Comparison of ENCODE assay signal across 8 cellular contexts in the genomic region with DNA sequence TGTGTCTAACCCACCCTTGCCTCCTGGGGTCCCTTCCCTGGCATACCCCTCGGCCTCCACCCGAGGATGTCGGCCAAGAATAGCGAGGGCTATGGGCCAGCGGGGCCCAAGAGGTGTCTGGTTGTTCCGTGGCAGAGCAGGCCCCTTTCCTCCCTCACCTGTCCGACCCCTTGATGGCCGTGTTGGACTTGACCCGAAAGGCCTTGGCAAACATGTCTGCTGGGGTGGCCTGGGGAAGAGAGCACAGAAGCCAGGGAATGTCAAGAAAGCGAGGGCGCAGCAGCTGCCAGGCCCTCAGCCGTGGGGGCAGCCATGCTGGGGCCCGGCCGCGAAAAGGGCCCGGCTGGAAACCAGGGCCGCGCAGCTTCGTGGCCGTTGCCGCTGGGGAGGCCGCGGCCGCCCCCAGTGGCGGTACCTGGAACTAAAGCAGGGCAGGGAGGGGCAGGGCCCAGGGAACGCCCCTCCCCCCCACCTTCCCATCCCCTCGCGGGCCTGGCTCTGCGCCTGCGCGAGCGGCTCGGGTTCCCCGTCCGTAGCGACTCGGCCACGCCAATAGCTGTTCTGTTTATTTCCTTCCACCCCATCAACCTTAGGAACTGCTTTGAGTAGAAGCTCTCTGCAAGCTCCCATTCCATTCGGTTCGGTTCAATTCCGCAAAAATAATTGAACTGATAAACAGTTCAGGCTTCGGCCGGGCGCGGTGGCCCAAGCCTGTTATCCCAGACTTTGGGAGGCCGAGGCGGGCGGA. TPM values are rescaled to one million over a fixed set of nuclear protein-coding genes. Genes with fewer than 3 reads are reported as not detected.
DNase-seq lines count a peak whose midpoint lies in the region; ATAC-seq, FAIRE-seq and TF ChIP-seq lines count a peak whose summit lies in the region.

A gene with protein sequence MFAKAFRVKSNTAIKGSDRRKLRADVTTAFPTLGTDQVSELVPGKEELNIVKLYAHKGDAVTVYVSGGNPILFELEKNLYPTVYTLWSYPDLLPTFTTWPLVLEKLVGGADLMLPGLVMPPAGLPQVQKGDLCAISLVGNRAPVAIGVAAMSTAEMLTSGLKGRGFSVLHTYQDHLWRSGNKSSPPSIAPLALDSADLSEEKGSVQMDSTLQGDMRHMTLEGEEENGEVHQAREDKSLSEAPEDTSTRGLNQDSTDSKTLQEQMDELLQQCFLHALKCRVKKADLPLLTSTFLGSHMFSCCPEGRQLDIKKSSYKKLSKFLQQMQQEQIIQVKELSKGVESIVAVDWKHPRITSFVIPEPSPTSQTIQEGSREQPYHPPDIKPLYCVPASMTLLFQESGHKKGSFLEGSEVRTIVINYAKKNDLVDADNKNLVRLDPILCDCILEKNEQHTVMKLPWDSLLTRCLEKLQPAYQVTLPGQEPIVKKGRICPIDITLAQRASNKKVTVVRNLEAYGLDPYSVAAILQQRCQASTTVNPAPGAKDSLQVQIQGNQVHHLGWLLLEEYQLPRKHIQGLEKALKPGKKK (minus strand): TSS at position 337 of the 748 bp plus-strand sequence. CDS start 123 bp downstream, at position 214.

- ATAC-seq in HG03175 (IDR thresholded peaks at IDR 0.05; ENCODE audit: unreplicated experiment) = peak; percentile 91
- ATAC-seq in WTC11 = peak; percentile 98

- peaks cover 1% of the 10 kb centered on the region for H3K36me3 ChIP-seq in bronchial epithelial cell (ENCODE audit: control insufficient read depth, insufficient read depth, low read length)

- TF ChIP-seq CTCF in WTC11 (IDR thresholded peaks at IDR 0.05) = peak; percentile 88
- peak; percentile 97 for TF ChIP-seq CTCF in bronchial epithelial cell (IDR thresholded peaks at IDR 0.05; ENCODE audit: insufficient read depth, low read length, severe bottlenecking)

- no peak for FAIRE-seq in bronchial epithelial cell (lab: Jason Lieb, UNC)

- H3K4me3 Mint-ChIP-seq in WTC11 = peak within 1 kb of the TSS; percentile 94
- peak within 1 kb of the TSS; percentile 89 to 94 (median 93) for H3K4me3 Mint-ChIP-seq in immature natural killer cell

- CTCF ChIA-PET in WTC11 (lab: Charles Lee) = interaction anchor here (0.6 to 2.7 kb wide), 56 partner anchors 9 to 607 kb away, joined by 3 to 62 read pairs (median 4); a partner anchor contains a TSS

- peaks cover 6% of the 10 kb centered on the region for H3K36me3 Mint-ChIP-seq in WTC11
- H3K36me3 Mint-ChIP-seq in immature natural killer cell = peaks cover 0 to 9% (median 6%) of the 10 kb centered on the region in 3 donors

- no peaks in the 10 kb centered on the region for H3K27me3 ChIP-seq in bronchial epithelial cell (ENCODE audit: control insufficient read depth, insufficient read depth, low read length)

- DNase-seq in AG08396 (ENCODE audit: low spot score) (peak; percentile 100), NCI-H345 (lab: John Stamatoyannopoulos, UW) (peak; percentile 96), WTC11 (ENCODE audit: low spot score) (peak; percentile 95), bronchial epithelial cell (ENCODE audit: low read depth) (peak; percentile 72), immature natural killer cell (peak; percentile 93 to 94 (median 93)), smooth muscle cell of the brain vasculature (ENCODE audit: low read depth, low spot score) (peak; percentile 80)

- POLR2A ChIA-PET in WTC11 (lab: Charles Lee) = interaction anchor here (0.9 to 1.8 kb wide), 7 partner anchors 19 to 297 kb away, joined by 3 to 9 read pairs (median 3); a partner anchor contains a TSS

- no peaks in the 10 kb centered on the region for H3K9me3 Mint-ChIP-seq in WTC11
- H3K9me3 Mint-ChIP-seq in immature natural killer cell = no peaks in the 10 kb centered on the region

- in situ Hi-C loops in GM18951 (cut with MboI; ENCODE audit: low sequenced_read_pairs, unreplicated experiment) = no loop called here

- H3K27ac Mint-ChIP-seq in WTC11 (peak within 1 kb of the TSS; percentile 97), immature natural killer cell (peak within 1 kb of the TSS; percentile 87 to 95 (median 92))

- H3K4me3 ChIP-seq in bronchial epithelial cell (ENCODE audit: low read depth, low read length) = peak within 1 kb of the TSS; percentile 67

- H3K27me3 Mint-ChIP-seq in WTC11 (ENCODE audit: low read depth) = peaks cover 7% of the 10 kb centered on the region
- H3K27me3 Mint-ChIP-seq in immature natural killer cell (ENCODE audit: low read depth in 3 of 3) = peaks cover 5 to 11% (median 6%) of the 10 kb centered on the region in 3 donors

- peak; percentile 94 for TF ChIP-seq POLR2A in GM18951 (IDR thresholded peaks at IDR 0.05; ENCODE audit: extremely low read depth, insufficient read depth, insufficient read length)

- H3K4me1 Mint-ChIP-seq in WTC11 = peaks cover 12% of the 10 kb centered on the region
- peaks cover 16 to 18% of the 10 kb centered on the region in 2 donors for H3K4me1 Mint-ChIP-seq in immature natural killer cell

TF ChIP-seq in WTC11, 78 proteins besides CTCF, POLR2A, EP300 and RAD21 (continues in another document):
- peak; percentile 83; the same call in 1 of the 2 replicates for TF ChIP-seq TEAD1 (CRISPR knock-in tag; IDR thresholded peaks at IDR 0.05)
- TF ChIP-seq, protein P1, sequence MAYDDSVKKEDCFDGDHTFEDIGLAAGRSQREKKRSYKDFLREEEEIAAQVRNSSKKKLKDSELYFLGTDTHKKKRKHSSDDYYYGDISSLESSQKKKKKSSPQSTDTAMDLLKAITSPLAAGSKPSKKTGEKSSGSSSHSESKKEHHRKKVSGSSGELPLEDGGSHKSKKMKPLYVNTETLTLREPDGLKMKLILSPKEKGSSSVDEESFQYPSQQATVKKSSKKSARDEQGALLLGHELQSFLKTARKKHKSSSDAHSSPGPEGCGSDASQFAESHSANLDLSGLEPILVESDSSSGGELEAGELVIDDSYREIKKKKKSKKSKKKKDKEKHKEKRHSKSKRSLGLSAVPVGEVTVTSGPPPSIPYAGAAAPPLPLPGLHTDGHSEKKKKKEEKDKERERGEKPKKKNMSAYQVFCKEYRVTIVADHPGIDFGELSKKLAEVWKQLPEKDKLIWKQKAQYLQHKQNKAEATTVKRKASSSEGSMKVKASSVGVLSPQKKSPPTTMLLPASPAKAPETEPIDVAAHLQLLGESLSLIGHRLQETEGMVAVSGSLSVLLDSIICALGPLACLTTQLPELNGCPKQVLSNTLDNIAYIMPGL (CRISPR knock-in tag; IDR thresholded peaks at IDR 0.05) = peak; percentile 98
- TF ChIP-seq, protein P2, sequence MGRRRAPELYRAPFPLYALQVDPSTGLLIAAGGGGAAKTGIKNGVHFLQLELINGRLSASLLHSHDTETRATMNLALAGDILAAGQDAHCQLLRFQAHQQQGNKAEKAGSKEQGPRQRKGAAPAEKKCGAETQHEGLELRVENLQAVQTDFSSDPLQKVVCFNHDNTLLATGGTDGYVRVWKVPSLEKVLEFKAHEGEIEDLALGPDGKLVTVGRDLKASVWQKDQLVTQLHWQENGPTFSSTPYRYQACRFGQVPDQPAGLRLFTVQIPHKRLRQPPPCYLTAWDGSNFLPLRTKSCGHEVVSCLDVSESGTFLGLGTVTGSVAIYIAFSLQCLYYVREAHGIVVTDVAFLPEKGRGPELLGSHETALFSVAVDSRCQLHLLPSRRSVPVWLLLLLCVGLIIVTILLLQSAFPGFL (CRISPR knock-in tag; IDR thresholded peaks at IDR 0.05; ENCODE audit: borderline replicate concordance) = no peak
- TF ChIP-seq, protein P3, sequence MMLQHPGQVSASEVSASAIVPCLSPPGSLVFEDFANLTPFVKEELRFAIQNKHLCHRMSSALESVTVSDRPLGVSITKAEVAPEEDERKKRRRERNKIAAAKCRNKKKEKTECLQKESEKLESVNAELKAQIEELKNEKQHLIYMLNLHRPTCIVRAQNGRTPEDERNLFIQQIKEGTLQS (CRISPR knock-in tag; conservative IDR thresholded peaks at IDR 0.05) = no peak
- TF ChIP-seq, protein P4, sequence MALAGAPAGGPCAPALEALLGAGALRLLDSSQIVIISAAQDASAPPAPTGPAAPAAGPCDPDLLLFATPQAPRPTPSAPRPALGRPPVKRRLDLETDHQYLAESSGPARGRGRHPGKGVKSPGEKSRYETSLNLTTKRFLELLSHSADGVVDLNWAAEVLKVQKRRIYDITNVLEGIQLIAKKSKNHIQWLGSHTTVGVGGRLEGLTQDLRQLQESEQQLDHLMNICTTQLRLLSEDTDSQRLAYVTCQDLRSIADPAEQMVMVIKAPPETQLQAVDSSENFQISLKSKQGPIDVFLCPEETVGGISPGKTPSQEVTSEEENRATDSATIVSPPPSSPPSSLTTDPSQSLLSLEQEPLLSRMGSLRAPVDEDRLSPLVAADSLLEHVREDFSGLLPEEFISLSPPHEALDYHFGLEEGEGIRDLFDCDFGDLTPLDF (CRISPR knock-in tag; IDR thresholded peaks at IDR 0.05) = 0 out of 2 replicates have a peak, but pooled peaks have one; percentile 10
- TF ChIP-seq, protein P5, sequence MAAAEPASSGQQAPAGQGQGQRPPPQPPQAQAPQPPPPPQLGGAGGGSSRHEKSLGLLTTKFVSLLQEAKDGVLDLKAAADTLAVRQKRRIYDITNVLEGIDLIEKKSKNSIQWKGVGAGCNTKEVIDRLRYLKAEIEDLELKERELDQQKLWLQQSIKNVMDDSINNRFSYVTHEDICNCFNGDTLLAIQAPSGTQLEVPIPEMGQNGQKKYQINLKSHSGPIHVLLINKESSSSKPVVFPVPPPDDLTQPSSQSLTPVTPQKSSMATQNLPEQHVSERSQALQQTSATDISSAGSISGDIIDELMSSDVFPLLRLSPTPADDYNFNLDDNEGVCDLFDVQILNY (CRISPR knock-in tag; IDR thresholded peaks at IDR 0.05) = peak; percentile 65; the same call in 1 of the 2 replicates
- TF ChIP-seq, protein P6, sequence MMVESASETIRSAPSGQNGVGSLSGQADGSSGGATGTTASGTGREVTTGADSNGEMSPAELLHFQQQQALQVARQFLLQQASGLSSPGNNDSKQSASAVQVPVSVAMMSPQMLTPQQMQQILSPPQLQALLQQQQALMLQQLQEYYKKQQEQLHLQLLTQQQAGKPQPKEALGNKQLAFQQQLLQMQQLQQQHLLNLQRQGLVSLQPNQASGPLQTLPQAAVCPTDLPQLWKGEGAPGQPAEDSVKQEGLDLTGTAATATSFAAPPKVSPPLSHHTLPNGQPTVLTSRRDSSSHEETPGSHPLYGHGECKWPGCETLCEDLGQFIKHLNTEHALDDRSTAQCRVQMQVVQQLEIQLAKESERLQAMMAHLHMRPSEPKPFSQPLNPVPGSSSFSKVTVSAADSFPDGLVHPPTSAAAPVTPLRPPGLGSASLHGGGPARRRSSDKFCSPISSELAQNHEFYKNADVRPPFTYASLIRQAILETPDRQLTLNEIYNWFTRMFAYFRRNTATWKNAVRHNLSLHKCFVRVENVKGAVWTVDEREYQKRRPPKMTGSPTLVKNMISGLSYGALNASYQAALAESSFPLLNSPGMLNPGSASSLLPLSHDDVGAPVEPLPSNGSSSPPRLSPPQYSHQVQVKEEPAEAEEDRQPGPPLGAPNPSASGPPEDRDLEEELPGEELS (CRISPR knock-in tag; IDR thresholded peaks at IDR 0.05) = peak; percentile 73; the same call in 1 of the 2 replicates
- TF ChIP-seq ESRRA (CRISPR knock-in tag; IDR thresholded peaks at IDR 0.05; ENCODE audit: borderline replicate concordance) = 0 out of 2 replicates have a peak, but pooled peaks have one; percentile 72
- no peak for TF ChIP-seq NR1H2 (CRISPR knock-in tag; IDR thresholded peaks at IDR 0.05)
- peak; percentile 95 for TF ChIP-seq FOXP1 (CRISPR knock-in tag; IDR thresholded peaks at IDR 0.05; ENCODE audit: borderline replicate concordance)

RNA-seq across cellular contexts. Expression of the gene that starts here (rescaled TPM):
- total RNA-seq in WTC11 (2021) (35.7 to 36.8 TPM (median 35.9 TPM) in 3 replicates), bronchial epithelial cell (52.0 and 56.1 TPM in 2 replicates)
- polyA plus RNA-seq in immature natural killer cell = 10 to 100 TPM; 12.9 to 24.2 (median 20.8) TPM

Comparison
In these comparisons a context has a peak if more than half of its experiments do, and no peak if none do; other contexts are left out.
1. Peak in every context shown above with its lines: DNase-seq, ATAC-seq and H3K4me3 ChIP-seq.